20 cellular contexts compared by ENCODE assay signal in genomic region chr2:201847483-201847882, GRCh38. TPM values are rescaled to one million over a fixed set of nuclear protein-coding genes. Genes with fewer than 3 reads are reported as not detected.
DNase-seq lines count a peak whose midpoint lies in the region; ATAC-seq, FAIRE-seq and TF ChIP-seq lines count a peak whose summit lies in the region.
"Had no signal": no experiment of that assay in that cellular context is flagged by ENCODE, and none has a peak within 500 bp of the region (broad histone marks: within the 10 kb centered on the region; RNA-seq: fewer than 3 reads in every experiment).

No MANE protein-coding gene starts in this region.

- H3K9me3 Mint-ChIP-seq in astrocyte (ENCODE audit: unreplicated experiment) = no peaks in the 10 kb centered on the region
- no peaks in the 10 kb centered on the region for H3K9me3 Mint-ChIP-seq in endothelial cell (ENCODE audit: unreplicated experiment)
- no peaks in the 10 kb centered on the region for H3K9me3 Mint-ChIP-seq in Calu3 (ENCODE audit: low read depth, unreplicated experiment)

- no peak overlapping the region for H3K9ac ChIP-seq in astrocyte (ENCODE audit: low read length)
- H3K9ac ChIP-seq in keratinocyte (ENCODE audit: control insufficient read depth, extremely low read depth, insufficient read depth, low read length) = no peak overlapping the region

- H2AFZ ChIP-seq in astrocyte (ENCODE audit: low read depth, low read length) = no peak overlapping the region
- H2AFZ ChIP-seq in keratinocyte (ENCODE audit: control insufficient read depth, low read length) = no peak overlapping the region

- no peak for FAIRE-seq in astrocyte (lab: Jason Lieb, UNC)
- peak; percentile 32 for FAIRE-seq in keratinocyte (lab: Jason Lieb, UNC)
- FAIRE-seq: A549, HepG2, RCC 7860 had no signal

- no peak for TF ChIP-seq CTCF in astrocyte (IDR thresholded peaks at IDR 0.05; ENCODE audit: insufficient read depth, low read depth, low read length)
- TF ChIP-seq CTCF in keratinocyte (optimal IDR thresholded peaks at IDR 0.05 in 1 of 3, IDR thresholded peaks at IDR 0.05 in 1 of 3, conservative IDR thresholded peaks at IDR 0.05 in 1 of 3; ENCODE audit: extremely low read depth in 1 of 3, insufficient read depth in 2 of 3, low read length in 3 of 3) = no peak
- no peak for TF ChIP-seq CTCF in gastrocnemius medialis (IDR thresholded peaks at IDR 0.05 in 4 of 5, conservative IDR thresholded peaks at IDR 0.05 in 1 of 5)
- TF ChIP-seq CTCF in endothelial cell (IDR thresholded peaks at IDR 0.05; ENCODE audit: unreplicated experiment) = no peak
- TF ChIP-seq CTCF in Calu3 (IDR thresholded peaks at IDR 0.05; ENCODE audit: unreplicated experiment) = no peak

- H3K9me1 ChIP-seq in keratinocyte (ENCODE audit: control insufficient read depth, extremely low read depth, insufficient read depth, low read length) = no peaks in the 10 kb centered on the region

- dilution Hi-C loops in keratinocyte (cut with MboI; ENCODE audit: extremely low pct_ligation_motif_present, low sequenced_read_pairs) = no loop called here

- H3K27me3 ChIP-seq in astrocyte (ENCODE audit: insufficient read depth, low read length) = no peaks in the 10 kb centered on the region
- no peaks in the 10 kb centered on the region for H3K27me3 ChIP-seq in keratinocyte (ENCODE audit: control insufficient read depth, extremely low read depth, insufficient read depth, low read length)
- H3K27me3 ChIP-seq in gastrocnemius medialis = no peaks in the 10 kb centered on the region

- H3K27me3 Mint-ChIP-seq in astrocyte (ENCODE audit: low read depth, unreplicated experiment) = no peaks in the 10 kb centered on the region
- no peaks in the 10 kb centered on the region for H3K27me3 Mint-ChIP-seq in endothelial cell (ENCODE audit: unreplicated experiment)
- no peaks in the 10 kb centered on the region for H3K27me3 Mint-ChIP-seq in Calu3 (ENCODE audit: unreplicated experiment)

- peak overlapping the region; percentile 56 for H3K27ac Mint-ChIP-seq in astrocyte (ENCODE audit: unreplicated experiment)
- no peak overlapping the region for H3K27ac Mint-ChIP-seq in endothelial cell (ENCODE audit: unreplicated experiment)
- H3K27ac Mint-ChIP-seq in Calu3 (ENCODE audit: unreplicated experiment) = no peak overlapping the region
- H3K27ac Mint-ChIP-seq: CD4-positive, CD25-positive, alpha-beta regulatory T cell had no signal

- H3K4me2 ChIP-seq in astrocyte (ENCODE audit: low read length) (no peak overlapping the region), keratinocyte (ENCODE audit: control insufficient read depth, extremely low read depth, insufficient read depth, low read depth, low read length) (no peak overlapping the region)
- H3K4me2 ChIP-seq: A549 had no signal

- H3K9me3 ChIP-seq in astrocyte (ENCODE audit: insufficient read depth, low read depth, low read length) (no peaks in the 10 kb centered on the region), keratinocyte (ENCODE audit: control insufficient read depth, low read depth, low read length) (no peaks in the 10 kb centered on the region), gastrocnemius medialis (no peaks in the 10 kb centered on the region)
- H3K9me3 ChIP-seq: A549 had no signal

- H3K36me3 ChIP-seq in astrocyte (ENCODE audit: insufficient read depth, low read length) = no peaks in the 10 kb centered on the region
- H3K36me3 ChIP-seq in keratinocyte (ENCODE audit: control insufficient read depth in 2 of 2, extremely low read depth in 1 of 2, insufficient read depth in 2 of 2, low read length in 2 of 2) = no peaks in the 10 kb centered on the region
- H3K36me3 ChIP-seq in gastrocnemius medialis = no peaks in the 10 kb centered on the region

- in situ Hi-C loops in gastrocnemius medialis (cut with MboI; ENCODE audit: low sequenced_read_pairs in 4 of 4) = no loop called here

- intact Hi-C loops in gastrocnemius medialis (cut with DNase I; ENCODE audit: low total_unique reads) = no loop called here
- intact Hi-C loops in Calu3 (cut with micrococcal nuclease; ENCODE audit: unreplicated experiment) = no loop called here

- no peaks in the 10 kb centered on the region for H3K36me3 Mint-ChIP-seq in astrocyte (ENCODE audit: low read depth, unreplicated experiment)
- H3K36me3 Mint-ChIP-seq in endothelial cell (ENCODE audit: low read depth, unreplicated experiment) = no peaks in the 10 kb centered on the region
- no peaks in the 10 kb centered on the region for H3K36me3 Mint-ChIP-seq in Calu3 (ENCODE audit: insufficient read depth, unreplicated experiment)
- H3K36me3 Mint-ChIP-seq: CD4-positive, CD25-positive, alpha-beta regulatory T cell had no signal

- peak; percentile 51 for DNase-seq in EH (ENCODE audit: low read depth)
- DNase-seq in astrocyte (ENCODE audit: low read depth) = no peak
- no peak for DNase-seq in keratinocyte (ENCODE audit: low read depth, low spot score)
- DNase-seq in gastrocnemius medialis = no peak
- no peak for DNase-seq in endothelial cell (ENCODE audit: low spot score)
- DNase-seq in Calu3 = no peak
- DNase-seq: AML-193; CD4-positive, CD25-positive, alpha-beta regulatory T cell; DND-41; GOT3; Karpas-422; NCI-H1105 treated with DMSO at 0.1 percent for 48 hours; NCI-H187 treated with DMSO at 0.1 percent for 48 hours; NCI-H510A; NCI-H82; SHP77 had no signal

- H3K4me1 ChIP-seq in astrocyte (ENCODE audit: insufficient read depth, low read length) = peaks cover 9% of the 10 kb centered on the region
- H3K4me1 ChIP-seq in keratinocyte (ENCODE audit: control insufficient read depth, extremely low read depth, insufficient read depth, low read length) = peaks cover 12% of the 10 kb centered on the region
- peaks cover 14 to 15% of the 10 kb centered on the region in 2 donors for H3K4me1 ChIP-seq in gastrocnemius medialis

- H3K27ac ChIP-seq in astrocyte (ENCODE audit: low read depth, low read length) = no peak overlapping the region
- no peak overlapping the region for H3K27ac ChIP-seq in keratinocyte (ENCODE audit: control insufficient read depth, insufficient read depth, low read length)
- peak overlapping the region in 3 of 4 donors; percentile 68 to 77 (median 76) for H3K27ac ChIP-seq in gastrocnemius medialis
- H3K27ac ChIP-seq: A549 had no signal

- no peaks in the 10 kb centered on the region for H3K79me2 ChIP-seq in astrocyte (ENCODE audit: insufficient read depth, low read length)
- no peaks in the 10 kb centered on the region for H3K79me2 ChIP-seq in keratinocyte (ENCODE audit: control insufficient read depth, insufficient read depth, low read length)

- H3K4me3 ChIP-seq in astrocyte (ENCODE audit: insufficient read depth, low read depth, low read length) = no peak overlapping the region
- no peak overlapping the region for H3K4me3 ChIP-seq in keratinocyte (ENCODE audit: control insufficient read depth in 2 of 3, extremely low read depth in 1 of 3, insufficient read depth in 2 of 3, low read depth in 1 of 3, low read length in 3 of 3)
- H3K4me3 ChIP-seq in gastrocnemius medialis = no peak overlapping the region
- H3K4me3 ChIP-seq: A549 had no signal

- no TSS peak for BruUV-seq in Calu3 (replicated peaks; lab: Mats Ljungman, UMichigan)

- H4K20me1 ChIP-seq in astrocyte (ENCODE audit: insufficient read depth, low read length) (no peaks in the 10 kb centered on the region), keratinocyte (ENCODE audit: control insufficient read depth, extremely low read depth, insufficient read depth, low read length) (no peaks in the 10 kb centered on the region)

- peak in 1 of 2 donors; percentile 21 for ATAC-seq in gastrocnemius medialis
- no peak for ATAC-seq in HG02981 (IDR thresholded peaks at IDR 0.05; ENCODE audit: unreplicated experiment)
- ATAC-seq: A549, HepG2 had no signal

- H3K4me3 Mint-ChIP-seq in astrocyte (ENCODE audit: unreplicated experiment) (no peak overlapping the region), endothelial cell (ENCODE audit: unreplicated experiment) (no peak overlapping the region), Calu3 (ENCODE audit: low read depth, unreplicated experiment) (no peak overlapping the region)
- H3K4me3 Mint-ChIP-seq: CD4-positive, CD25-positive, alpha-beta regulatory T cell had no signal

- CTCF ChIA-PET in Calu3 (lab: Charles Lee) = no interaction called here

- H3K4me1 Mint-ChIP-seq in astrocyte (ENCODE audit: low read depth, unreplicated experiment) (peaks cover 22% of the 10 kb centered on the region), endothelial cell (ENCODE audit: unreplicated experiment) (no peaks in the 10 kb centered on the region), Calu3 (ENCODE audit: low read depth, unreplicated experiment) (no peaks in the 10 kb centered on the region)
- H3K4me1 Mint-ChIP-seq: CD4-positive, CD25-positive, alpha-beta regulatory T cell had no signal

- no peak for TF ChIP-seq POLR2A in gastrocnemius medialis (IDR thresholded peaks at IDR 0.05)

RNA-seq across cellular contexts. Expression of gene CDK15, which starts 41.1 kb away (rescaled TPM):
- total RNA-seq in astrocyte = 6.6 and 9.3 TPM in 2 replicates
- polyA plus RNA-seq in keratinocyte = 0.35 to 1.4 TPM (median 0.96 TPM) in 3 replicates
- not detected for polyA plus RNA-seq in keratinocyte (2011; ENCODE audit: low read depth)
- 0.53 and 1.6 TPM in 2 replicates for polyA plus RNA-seq in keratinocyte (2011; cell fraction: cytosol; rRNA removed)
- 1.2 and 1.4 TPM in 2 replicates for polyA plus RNA-seq in keratinocyte (2011; cell fraction: nucleus; rRNA removed)
- 0.49 TPM in 1 of 2 replicates, not detected in the other for polyA plus RNA-seq in keratinocyte (2012; ENCODE audit: low replicate concordance)
- polyA minus RNA-seq in keratinocyte = 0.48 to 0.86 TPM in 2 of 3 replicates, not detected in the other
- polyA minus RNA-seq in keratinocyte (2011; cell fraction: cytosol; rRNA and poly(A)+ RNA removed) = not detected
- 0.84 and 1.8 TPM in 2 replicates for polyA minus RNA-seq in keratinocyte (2011; cell fraction: nucleus; rRNA and poly(A)+ RNA removed)
- under 1 TPM in 2 of 4 donors, not detected in 2; 0.11 to 0.29 TPM for total RNA-seq in gastrocnemius medialis
- total RNA-seq in endothelial cell (ENCODE audit: unreplicated experiment) = not detected
- not detected in 2 replicates for total RNA-seq in Calu3 (2022)
- total RNA-seq: CD4-positive, CD25-positive, alpha-beta regulatory T cell; HepG2 had no signal
- polyA plus RNA-seq: A549; CD4-positive, CD25-positive, alpha-beta regulatory T cell; HepG2 had no signal

Comparison
In these comparisons a context has a peak if more than half of its experiments do, and no peak if none do; other contexts are left out.
1. H3K27ac ChIP-seq: peak in gastrocnemius medialis (3 of 4); none in astrocyte (single experiment) and keratinocyte (single experiment).